In genomic region chr15:49063402-49064280, GRCh38 we compare ENCODE assay signal across 17 cellular contexts. TPM values are rescaled to one million over a fixed set of nuclear protein-coding genes. Genes with fewer than 3 reads are reported as not detected.
DNase-seq lines count a peak whose midpoint lies in the region; ATAC-seq and TF ChIP-seq lines count a peak whose summit lies in the region.
"Had no signal": no experiment of that assay in that cellular context is flagged by ENCODE, and none has a peak within 500 bp of the region (broad histone marks: within the 10 kb centered on the region; RNA-seq: fewer than 3 reads in every experiment).

No MANE protein-coding gene starts in this region.

- no peak overlapping the region for H2BK120ac ChIP-seq in H9 (ENCODE audit: low read depth, low read length, poor library complexity, severe bottlenecking)

- ATAC-seq in WTC11 (peak; percentile 77), HG02970 (IDR thresholded peaks at IDR 0.05; ENCODE audit: low FRiP score, unreplicated experiment) (no peak), HG02678 (IDR thresholded peaks at IDR 0.05; ENCODE audit: unreplicated experiment) (no peak), HG02763 (IDR thresholded peaks at IDR 0.05; ENCODE audit: unreplicated experiment) (no peak)
- ATAC-seq in naive thymus-derived CD4-positive, alpha-beta T cell: peak; percentile 29
- ATAC-seq: Panc1; stimulated activated effector memory CD8-positive, alpha-beta T cell treated with anti-CD3 and anti-CD28 coated beads, Interleukin-12 subunit alpha, Interleukin-12 subunit beta, amount 100 ng/mL, for 72 hours had no signal

- no peaks in the 10 kb centered on the region; the same call in 1 of the 2 replicates for H3K4me1 ChIP-seq in H9 (ENCODE audit: insufficient read depth, low read length)
- H3K4me1 ChIP-seq in naive thymus-derived CD4-positive, alpha-beta T cell (ENCODE audit: control insufficient read depth in 2 of 2, insufficient read depth in 2 of 2, low read length in 2 of 2): peaks cover 0 to 50% of the 10 kb centered on the region in 2 donors
- H3K4me1 ChIP-seq: prostate gland had no signal

- no peak overlapping the region for H2AK5ac ChIP-seq in H9 (ENCODE audit: insufficient read length, low read length)

- H3K36me3 ChIP-seq in naive thymus-derived CD4-positive, alpha-beta T cell (ENCODE audit: control insufficient read depth in 2 of 3, insufficient read depth in 3 of 3, low read length in 3 of 3): no peaks in the 10 kb centered on the region
- H3K36me3 ChIP-seq: prostate gland, tibial artery had no signal

- H3K18ac ChIP-seq in H9 (ENCODE audit: insufficient read length, low read depth, low read length): no peak overlapping the region

- H3K79me1 ChIP-seq in H9 (ENCODE audit: insufficient read depth, low read depth, low read length, poor library complexity, severe bottlenecking): no peaks in the 10 kb centered on the region

- POLR2A ChIA-PET in WTC11 (lab: Charles Lee): no interaction called here
- POLR2A ChIA-PET in naive thymus-derived CD4-positive, alpha-beta T cell (lab: Charles Lee): interaction anchor here (1.3 kb wide), 1 partner anchor 17 kb away, joined by 4 read pairs; the partner anchor contains the start of gene SECISBP2L

- H2BK12ac ChIP-seq in H9 (ENCODE audit: insufficient read length, low read depth, low read length): no peak overlapping the region

- H3T11ph ChIP-seq in H9 (ENCODE audit: low read length): no peak overlapping the region

- no peak overlapping the region for H3K27ac Mint-ChIP-seq in H9
- H3K27ac Mint-ChIP-seq in WTC11: no peak overlapping the region
- H3K27ac Mint-ChIP-seq in naive thymus-derived CD4-positive, alpha-beta T cell: no peak overlapping the region
- H3K27ac Mint-ChIP-seq in nephron progenitor cell: no peak overlapping the region
- H3K27ac Mint-ChIP-seq: stimulated activated effector memory CD8-positive, alpha-beta T cell treated with anti-CD3 and anti-CD28 coated beads, Interleukin-12 subunit alpha, Interleukin-12 subunit beta, amount 100 ng/mL, for 72 hours had no signal

- no peak overlapping the region for H4K91ac ChIP-seq in H9 (ENCODE audit: insufficient read length, low read depth, low read length)

- no CpG with 5 or more reads among the region's 14 CpGs for WGBS in H9 (ENCODE audit: extremely low coverage, insufficient read length, low lambda C conversion rate)

- H2BK20ac ChIP-seq in H9 (ENCODE audit: low read depth, low read length, poor library complexity, severe bottlenecking): no peak overlapping the region

- H3K27me3 ChIP-seq in H9 (ENCODE audit: insufficient read depth, low read length): no peaks in the 10 kb centered on the region
- no peaks in the 10 kb centered on the region for H3K27me3 ChIP-seq in naive thymus-derived CD4-positive, alpha-beta T cell (ENCODE audit: control insufficient read depth in 2 of 2, insufficient read depth in 2 of 2, low read length in 2 of 2)

- DNase-seq in H9: peak; percentile 34
- peak; percentile 79 for DNase-seq in NOMO-1 treated with DMSO at 0.1 percent for 48 hours (lab: John Stamatoyannopoulos, UW; ENCODE audit: unreplicated experiment)
- no peak for DNase-seq in WTC11 (ENCODE audit: low spot score)
- DNase-seq in naive thymus-derived CD4-positive, alpha-beta T cell: no peak
- DNase-seq in nephron progenitor cell: no peak
- DNase-seq: activated CD4-positive, CD25-positive, alpha-beta regulatory T cell treated with anti-CD3 and anti-CD28 coated beads, Interleukin-2, amount 50 U/mL, for 72 hours; activated effector memory CD4-positive, alpha-beta T cell treated with Interleukin-2 at 50 U/mL for 16 hours; DMS 273 treated with DMSO at 0.1 percent for 48 hours; hippocampal formation; NCI-H1930; tibial artery had no signal

- peaks cover 13 to 15% of the 10 kb centered on the region in 2 experiments for H3K4me1 Mint-ChIP-seq in H9
- peaks cover 1% of the 10 kb centered on the region for H3K4me1 Mint-ChIP-seq in WTC11
- H3K4me1 Mint-ChIP-seq in naive thymus-derived CD4-positive, alpha-beta T cell: peaks cover 3 to 30% (median 23%) of the 10 kb centered on the region in 7 donors
- no peaks in the 10 kb centered on the region for H3K4me1 Mint-ChIP-seq in nephron progenitor cell
- H3K4me1 Mint-ChIP-seq: stimulated activated effector memory CD8-positive, alpha-beta T cell treated with anti-CD3 and anti-CD28 coated beads, Interleukin-12 subunit alpha, Interleukin-12 subunit beta, amount 100 ng/mL, for 72 hours had no signal

- H3K4me3 Mint-ChIP-seq in H9 (no peak overlapping the region), WTC11 (no peak overlapping the region), nephron progenitor cell (no peak overlapping the region)
- no peak overlapping the region for H3K4me3 Mint-ChIP-seq in naive thymus-derived CD4-positive, alpha-beta T cell
- H3K4me3 Mint-ChIP-seq: stimulated activated effector memory CD8-positive, alpha-beta T cell treated with anti-CD3 and anti-CD28 coated beads, Interleukin-12 subunit alpha, Interleukin-12 subunit beta, amount 100 ng/mL, for 72 hours had no signal

- no peak overlapping the region for H3K23ac ChIP-seq in H9 (ENCODE audit: insufficient read length, low read depth, low read length)

- TF ChIP-seq CTCF in H9 (conservative IDR thresholded peaks at IDR 0.05) (no peak), WTC11 (IDR thresholded peaks at IDR 0.05) (no peak), nephron progenitor cell (IDR thresholded peaks at IDR 0.05) (no peak)

- H3K27me3 Mint-ChIP-seq in H9 (ENCODE audit: low read depth): no peaks in the 10 kb centered on the region
- no peaks in the 10 kb centered on the region for H3K27me3 Mint-ChIP-seq in WTC11 (ENCODE audit: low read depth)
- peaks cover 0 to 10% (median 0%) of the 10 kb centered on the region in 5 donors for H3K27me3 Mint-ChIP-seq in naive thymus-derived CD4-positive, alpha-beta T cell
- peaks cover 5% of the 10 kb centered on the region for H3K27me3 Mint-ChIP-seq in nephron progenitor cell (ENCODE audit: low read depth, poor library complexity)

- no peak overlapping the region for H3K4me2 ChIP-seq in H9 (ENCODE audit: insufficient read depth, insufficient read length, low read length)

- no peak overlapping the region for H2AFZ ChIP-seq in H9 (ENCODE audit: low read length)

- H3K23me2 ChIP-seq in H9 (ENCODE audit: insufficient read length, low read depth, low read length, poor library complexity, severe bottlenecking): no peaks in the 10 kb centered on the region

- H3K79me2 ChIP-seq in H9 (ENCODE audit: insufficient read depth, low read length): no peaks in the 10 kb centered on the region

- H3K36me3 Mint-ChIP-seq in H9 (ENCODE audit: insufficient read depth in 1 of 3, low read depth in 3 of 3): no peaks in the 10 kb centered on the region; a peak in 1 of 7 replicates
- H3K36me3 Mint-ChIP-seq in WTC11: no peaks in the 10 kb centered on the region
- peaks cover 0 to 1% (median 0%) of the 10 kb centered on the region in 5 donors for H3K36me3 Mint-ChIP-seq in naive thymus-derived CD4-positive, alpha-beta T cell
- H3K36me3 Mint-ChIP-seq in nephron progenitor cell (ENCODE audit: low read depth): no peaks in the 10 kb centered on the region
- H3K36me3 Mint-ChIP-seq: stimulated activated effector memory CD8-positive, alpha-beta T cell treated with anti-CD3 and anti-CD28 coated beads, Interleukin-12 subunit alpha, Interleukin-12 subunit beta, amount 100 ng/mL, for 72 hours had no signal

- H3K27ac ChIP-seq in H9 (ENCODE audit: insufficient read length, low read depth, low read length): no peak overlapping the region
- H3K27ac ChIP-seq in naive thymus-derived CD4-positive, alpha-beta T cell (ENCODE audit: low read depth, low read length): peak overlapping the region; percentile 15
- H3K27ac ChIP-seq: prostate gland, tibial artery had no signal

- CTCF ChIA-PET in WTC11 (lab: Charles Lee): interaction anchor here (1.0 kb wide), 1 partner anchor 88 kb away, joined by 5 read pairs; no protein-coding TSS in a partner anchor
- CTCF ChIA-PET in naive thymus-derived CD4-positive, alpha-beta T cell (lab: Charles Lee): interaction anchor here (0.6 kb wide), 2 partner anchors 18 to 64 kb away, joined by 3 read pairs; partner anchors contain the start of gene SECISBP2L

- no peaks in the 10 kb centered on the region for H4K20me1 ChIP-seq in H9 (ENCODE audit: control insufficient read depth, insufficient read depth, insufficient read length)

- H2BK5ac ChIP-seq in H9 (ENCODE audit: insufficient read length, low read length): no peak overlapping the region

- H4K8ac ChIP-seq in H9 (replicated peaks; ENCODE audit: insufficient read length, low read depth, low read length): no peak overlapping the region

- H2BK15ac ChIP-seq in H9 (ENCODE audit: low read depth, low read length): no peak overlapping the region

- no peak overlapping the region for H3K9ac ChIP-seq in H9 (ENCODE audit: extremely low read depth, insufficient read length, low read length)

- intact Hi-C loops in naive thymus-derived CD4-positive, alpha-beta T cell (cut with micrococcal nuclease): loop anchor here in 1 of 2 donors (1.0 to 5.0 kb wide), 2 partner anchors 17 to 559 kb away; partner anchors contain the start of genes DTWD1, FAM227B and SECISBP2L

- no peak overlapping the region for H3K14ac ChIP-seq in H9 (ENCODE audit: insufficient read depth, low read length)

- H4K5ac ChIP-seq in H9 (ENCODE audit: insufficient read length, low read depth, low read length): no peak overlapping the region

- no peaks in the 10 kb centered on the region for H3K9me3 ChIP-seq in H9 (ENCODE audit: control insufficient read depth, low read depth, low read length)
- no peaks in the 10 kb centered on the region for H3K9me3 ChIP-seq in naive thymus-derived CD4-positive, alpha-beta T cell (ENCODE audit: control insufficient read depth in 2 of 3, low read length in 3 of 3)
- H3K9me3 ChIP-seq: prostate gland, tibial artery had no signal

- no peak overlapping the region for H3K4ac ChIP-seq in H9 (ENCODE audit: low read depth, low read length)

- H3K4me3 ChIP-seq in naive thymus-derived CD4-positive, alpha-beta T cell (ENCODE audit: low read length): no peak overlapping the region
- H3K4me3 ChIP-seq: prostate gland, tibial artery had no signal

- H3K9me3 Mint-ChIP-seq in H9: no peaks in the 10 kb centered on the region
- H3K9me3 Mint-ChIP-seq in WTC11: no peaks in the 10 kb centered on the region
- H3K9me3 Mint-ChIP-seq in naive thymus-derived CD4-positive, alpha-beta T cell: no peaks in the 10 kb centered on the region
- H3K9me3 Mint-ChIP-seq in nephron progenitor cell: no peaks in the 10 kb centered on the region
- H3K9me3 Mint-ChIP-seq: stimulated activated effector memory CD8-positive, alpha-beta T cell treated with anti-CD3 and anti-CD28 coated beads, Interleukin-12 subunit alpha, Interleukin-12 subunit beta, amount 100 ng/mL, for 72 hours had no signal

- H3K56ac ChIP-seq in H9 (ENCODE audit: insufficient read length, low read depth, low read length): no peak overlapping the region

TF ChIP-seq in WTC11, 78 proteins besides CTCF, POLR2A, EP300 and RAD21 (continues in another document):
- TF ChIP-seq GTF2I (CRISPR knock-in tag; conservative IDR thresholded peaks at IDR 0.05): no peak
- TF ChIP-seq NFATC4 (CRISPR knock-in tag; IDR thresholded peaks at IDR 0.05): no peak

RNA-seq across cellular contexts. Expression of gene SECISBP2L, which starts 17.4 kb away (rescaled TPM):
- 23.6 and 24.7 TPM in 2 replicates for total RNA-seq in H9 (2021)
- total RNA-seq in WTC11 (2021): 28.4 to 30.5 TPM (median 30.4 TPM) in 3 replicates
- total RNA-seq in naive thymus-derived CD4-positive, alpha-beta T cell: 10 to 100 TPM; 39.3 to 75.8 (median 55.8) TPM
- polyA plus RNA-seq in naive thymus-derived CD4-positive, alpha-beta T cell: 10 to 100 TPM; 20.2 to 30.6 TPM

Comparison
In these comparisons a context has a peak if more than half of its experiments do, and no peak if none do; other contexts are left out.
1. DNase-seq: peak in H9 (single experiment) and NOMO-1 treated with DMSO at 0.1 percent for 48 hours (single experiment); none in WTC11 (single experiment), naive thymus-derived CD4-positive, alpha-beta T cell (0 of 9) and nephron progenitor cell (single experiment).
2. ATAC-seq: peak in WTC11 (single experiment) and naive thymus-derived CD4-positive, alpha-beta T cell (single experiment); none in HG02970 (single experiment), HG02678 (single experiment) and HG02763 (single experiment).